In the genomic region with DNA sequence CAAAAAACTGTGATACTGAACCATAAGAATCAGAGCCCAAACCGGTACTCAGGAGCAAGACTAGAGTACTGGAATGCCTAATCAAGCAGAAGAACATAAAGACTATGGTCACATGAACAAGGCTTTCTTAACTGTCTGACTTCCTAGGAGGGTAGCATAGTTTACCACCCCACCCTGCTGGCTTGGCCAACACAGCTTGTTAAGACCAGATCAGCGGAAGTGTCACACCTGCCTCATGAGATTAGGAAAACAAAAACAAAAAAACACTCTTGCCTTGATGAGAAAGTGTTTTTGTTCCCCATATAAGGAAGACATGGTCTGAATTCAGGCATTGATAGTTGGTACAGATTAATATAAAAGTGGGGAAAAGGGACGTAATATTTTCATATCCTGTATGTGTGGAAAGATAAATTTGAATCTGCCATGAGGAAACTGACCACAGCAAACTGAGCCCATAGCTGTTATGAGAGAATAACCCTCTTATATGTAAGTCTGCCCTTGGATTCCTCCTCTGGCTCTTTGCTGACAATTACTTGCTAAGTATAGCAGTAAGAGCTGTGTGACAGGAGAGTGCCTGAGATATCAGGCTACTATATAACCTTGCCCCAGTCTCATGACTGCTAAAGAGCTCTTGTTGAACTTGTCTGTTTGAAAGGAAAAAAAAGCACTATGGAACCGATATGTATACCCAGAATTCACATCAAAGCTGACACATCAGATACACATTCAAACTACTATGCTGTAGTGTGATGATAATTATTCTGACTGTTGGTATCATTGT, we compare ENCODE assay signal across 22 cellular contexts.
A peak's percentile ranks its signal among the peaks of the same experiment; 100 is the strongest.
DNase-seq lines count a peak whose midpoint lies in the region; ATAC-seq and TF ChIP-seq lines count a peak whose summit lies in the region.
"Had no signal": no experiment of that assay in that cellular context is flagged by ENCODE, and none has a peak within 500 bp of the region (broad histone marks: within the 10 kb centered on the region; RNA-seq: fewer than 3 reads in every experiment).

No MANE protein-coding gene starts in this region.

- H3K27ac ChIP-seq in GM23338 (ENCODE audit: low read depth), result no peak overlapping the region
- H3K27ac ChIP-seq in right cardiac atrium (ENCODE audit: low read length), result peak overlapping the region; percentile 80
- H3K27ac ChIP-seq: A549 had no signal

- no peaks in the 10 kb centered on the region for H3K9me2 ChIP-seq in GM23338 (ENCODE audit: insufficient read depth)

- no peaks in the 10 kb centered on the region for H3K36me3 Mint-ChIP-seq in GM23338 (ENCODE audit: low read depth)

- H2AFZ ChIP-seq in GM23338, result peak overlapping the region; percentile 70

- no peaks in the 10 kb centered on the region for H3K4me1 Mint-ChIP-seq in GM23338

- intact Hi-C loops in Right ventricle myocardium superior (cut with DNase I), result no loop called here
- intact Hi-C loops in right cardiac atrium (cut with DNase I), result no loop called here

- no peaks in the 10 kb centered on the region for H3K36me3 ChIP-seq in GM23338 (ENCODE audit: insufficient read depth)
- H3K36me3 ChIP-seq: MG63 had no signal

- H3K27me3 ChIP-seq in GM23338 (ENCODE audit: insufficient read depth) (no peaks in the 10 kb centered on the region), right cardiac atrium (ENCODE audit: control insufficient read depth, insufficient read depth) (no peaks in the 10 kb centered on the region)
- H3K27me3 ChIP-seq: MG63 had no signal

- WGBS in right cardiac atrium, result 51% methylated on average over 4 of the region's 4 CpGs

- H3K4me3 ChIP-seq in GM23338 (no peak overlapping the region), right cardiac atrium (ENCODE audit: low read length) (no peak overlapping the region)
- H3K4me3 ChIP-seq: A549, GM12878, MG63 had no signal

- no peaks in the 10 kb centered on the region for H3K9me3 ChIP-seq in right cardiac atrium (ENCODE audit: control insufficient read depth, low read length)
- H3K9me3 ChIP-seq: A549, Caco-2 had no signal

- H3K27ac Mint-ChIP-seq in GM23338, result no peak overlapping the region
- H3K27ac Mint-ChIP-seq: CD4-positive, alpha-beta T cell had no signal

- H3K4me1 ChIP-seq in GM23338 (ENCODE audit: insufficient read depth) (no peaks in the 10 kb centered on the region), right cardiac atrium (ENCODE audit: control insufficient read depth, insufficient read depth, low read length) (no peaks in the 10 kb centered on the region)
- H3K4me1 ChIP-seq: A549, Caco-2 had no signal

- no peak for TF ChIP-seq CTCF in GM23338 (conservative IDR thresholded peaks at IDR 0.05; ENCODE audit: low read depth in 2 of 2)

- no peaks in the 10 kb centered on the region for H3K27me3 Mint-ChIP-seq in GM23338 (ENCODE audit: insufficient read depth, low read depth, poor library complexity)
- H3K27me3 Mint-ChIP-seq: CD4-positive, alpha-beta T cell had no signal

- no peaks in the 10 kb centered on the region for H3K9me3 Mint-ChIP-seq in GM23338

- H3K4me3 Mint-ChIP-seq in GM23338, result no peak overlapping the region
- H3K4me3 Mint-ChIP-seq: CD4-positive, alpha-beta T cell had no signal

- DNase-seq in GM23338 (ENCODE audit: low spot score) (no peak), OCI-M2 (lab: John Stamatoyannopoulos, UW; ENCODE audit: unreplicated experiment) (peak; percentile 89), Right ventricle myocardium superior (no peak), right cardiac atrium (no peak), NCI-H510A (lab: John Stamatoyannopoulos, UW) (no peak), NCI-H1092 (lab: John Stamatoyannopoulos, UW) (no peak)
- DNase-seq: Caco-2; CD4-positive, alpha-beta T cell; DMS153; EL; GOT3; Kasumi-1; MG63; NCI-H1048; NCI-H146; NCI-H2029 treated with DMSO at 0.1 percent for 48 hours; NCI-H774 had no signal

- ATAC-seq in GM23338 (no peak), Right ventricle myocardium superior (ENCODE audit: poor library complexity) (peak; percentile 99), right cardiac atrium (peak; percentile 91 to 96), HG02885 (IDR thresholded peaks at IDR 0.05; ENCODE audit: poor library complexity, unreplicated experiment) (no peak), GM21528 (IDR thresholded peaks at IDR 0.05; ENCODE audit: low FRiP score, unreplicated experiment) (no peak)
- ATAC-seq: A549, GM12878, HCT116 had no signal

- H3K79me2 ChIP-seq in GM23338 (replicated peaks; ENCODE audit: insufficient read depth), result no peaks in the 10 kb centered on the region

- H4K20me1 ChIP-seq in GM23338 (replicated peaks; ENCODE audit: insufficient read depth), result no peaks in the 10 kb centered on the region

- no peaks in the 10 kb centered on the region for H3F3A ChIP-seq in GM23338 (replicated peaks; ENCODE audit: low read depth)

- H3K4me2 ChIP-seq in GM23338, result no peak overlapping the region
- H3K4me2 ChIP-seq: A549 had no signal

TF ChIP-seq in GM23338, 12 proteins besides CTCF, POLR2A, EP300 and RAD21 (continues in another document):
- TF ChIP-seq ZNF114 (CRISPR knock-in tag; IDR thresholded peaks at IDR 0.05) (no peak), ZNF331 (CRISPR knock-in tag; IDR thresholded peaks at IDR 0.05; ENCODE audit: low read depth) (no peak), EZH2 (IDR thresholded peaks at IDR 0.05; ENCODE audit: low read depth, unreplicated experiment) (no peak)
- TF ChIP-seq, protein P1, sequence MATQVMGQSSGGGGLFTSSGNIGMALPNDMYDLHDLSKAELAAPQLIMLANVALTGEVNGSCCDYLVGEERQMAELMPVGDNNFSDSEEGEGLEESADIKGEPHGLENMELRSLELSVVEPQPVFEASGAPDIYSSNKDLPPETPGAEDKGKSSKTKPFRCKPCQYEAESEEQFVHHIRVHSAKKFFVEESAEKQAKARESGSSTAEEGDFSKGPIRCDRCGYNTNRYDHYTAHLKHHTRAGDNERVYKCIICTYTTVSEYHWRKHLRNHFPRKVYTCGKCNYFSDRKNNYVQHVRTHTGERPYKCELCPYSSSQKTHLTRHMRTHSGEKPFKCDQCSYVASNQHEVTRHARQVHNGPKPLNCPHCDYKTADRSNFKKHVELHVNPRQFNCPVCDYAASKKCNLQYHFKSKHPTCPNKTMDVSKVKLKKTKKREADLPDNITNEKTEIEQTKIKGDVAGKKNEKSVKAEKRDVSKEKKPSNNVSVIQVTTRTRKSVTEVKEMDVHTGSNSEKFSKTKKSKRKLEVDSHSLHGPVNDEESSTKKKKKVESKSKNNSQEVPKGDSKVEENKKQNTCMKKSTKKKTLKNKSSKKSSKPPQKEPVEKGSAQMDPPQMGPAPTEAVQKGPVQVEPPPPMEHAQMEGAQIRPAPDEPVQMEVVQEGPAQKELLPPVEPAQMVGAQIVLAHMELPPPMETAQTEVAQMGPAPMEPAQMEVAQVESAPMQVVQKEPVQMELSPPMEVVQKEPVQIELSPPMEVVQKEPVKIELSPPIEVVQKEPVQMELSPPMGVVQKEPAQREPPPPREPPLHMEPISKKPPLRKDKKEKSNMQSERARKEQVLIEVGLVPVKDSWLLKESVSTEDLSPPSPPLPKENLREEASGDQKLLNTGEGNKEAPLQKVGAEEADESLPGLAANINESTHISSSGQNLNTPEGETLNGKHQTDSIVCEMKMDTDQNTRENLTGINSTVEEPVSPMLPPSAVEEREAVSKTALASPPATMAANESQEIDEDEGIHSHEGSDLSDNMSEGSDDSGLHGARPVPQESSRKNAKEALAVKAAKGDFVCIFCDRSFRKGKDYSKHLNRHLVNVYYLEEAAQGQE (IDR thresholded peaks at IDR 0.05; ENCODE audit: unreplicated experiment), result no peak

Comparison
In these comparisons a context has a peak if more than half of its experiments do, and no peak if none do; other contexts are left out.
1. ATAC-seq: peak in Right ventricle myocardium superior (single experiment) and right cardiac atrium (2 of 2); none in GM23338 (single experiment), HG02885 (single experiment) and GM21528 (single experiment).